In the genomic region with DNA sequence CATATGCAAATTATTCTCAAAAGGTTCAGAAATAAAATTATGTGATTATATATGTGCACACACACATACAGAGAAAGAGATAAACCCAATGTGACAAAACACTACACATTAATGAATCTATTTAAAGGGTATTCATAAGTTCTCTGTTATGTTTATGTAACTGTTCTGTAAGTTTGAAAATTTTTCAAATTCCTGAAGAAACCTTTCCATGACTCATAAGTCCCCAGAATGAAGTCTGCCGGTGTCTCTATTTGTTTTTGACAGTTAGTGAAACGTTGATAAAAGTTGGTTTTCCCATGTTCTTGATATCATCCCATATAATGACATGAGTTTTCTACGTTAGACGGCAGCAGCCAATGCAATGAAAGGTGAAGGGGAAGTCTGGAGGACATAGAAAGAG, we compare ENCODE assay signal across 16 cellular contexts.
DNase-seq lines count a peak whose midpoint lies in the region; ATAC-seq lines count a peak whose summit lies in the region.
"Had no signal": no experiment of that assay in that cellular context is flagged by ENCODE, and none has a peak within 500 bp of the region (broad histone marks: within the 10 kb centered on the region; RNA-seq: fewer than 3 reads in every experiment).

No MANE protein-coding gene starts in this region.

- ATAC-seq in GM21717 (IDR thresholded peaks at IDR 0.05; ENCODE audit: unreplicated experiment) = no peak
- ATAC-seq in GM19452 (IDR thresholded peaks at IDR 0.05; ENCODE audit: unreplicated experiment) = no peak
- ATAC-seq: activated CD4-positive, alpha-beta T cell treated with anti-CD3 and anti-CD28 coated beads for 36 hours; activated CD8-positive, alpha-beta memory T cell treated with anti-CD3 and anti-CD28 coated beads, Interleukin-2, amount 10 ng/mL, durations not matched to agents 7 days and 5 days had no signal

- peak; percentile 43 for DNase-seq in HS-27A (ENCODE audit: low read depth)
- peak; percentile 49 for DNase-seq in astrocyte of the hippocampus (ENCODE audit: low read depth, low spot score)
- DNase-seq in hepatic stellate cell (ENCODE audit: low spot score) = peak; percentile 4
- no peak for DNase-seq in T1000 (lab: John Stamatoyannopoulos, UW)
- no peak for DNase-seq in T-helper 9 cell
- DNase-seq: activated CD4-positive, alpha-beta T cell treated with anti-CD3 and anti-CD28 coated beads for 36 hours; activated CD8-positive, alpha-beta memory T cell treated with anti-CD3 and anti-CD28 coated beads, Interleukin-2, amount 10 ng/mL, durations not matched to agents 7 days and 5 days; activated naive CD8-positive, alpha-beta T cell treated with anti-CD3 and anti-CD28 coated beads for 36 hours; C1 segment of cervical spinal cord; cortex of kidney; NCI-H146; NCI-H526; stimulated activated CD4-positive, alpha-beta T cell treated with anti-CD3 and anti-CD28 coated beads, Interleukin-4, amount 100 ng/mL, for 24 hours; stomach had no signal

Comparison
In these comparisons a context has a peak if more than half of its experiments do, and no peak if none do; other contexts are left out.
1. DNase-seq: peak in HS-27A (single experiment), astrocyte of the hippocampus (single experiment) and hepatic stellate cell (single experiment); none in T1000 (single experiment) and T-helper 9 cell (single experiment).